ENCODE assay signal across 8 cellular contexts in the genomic region with DNA sequence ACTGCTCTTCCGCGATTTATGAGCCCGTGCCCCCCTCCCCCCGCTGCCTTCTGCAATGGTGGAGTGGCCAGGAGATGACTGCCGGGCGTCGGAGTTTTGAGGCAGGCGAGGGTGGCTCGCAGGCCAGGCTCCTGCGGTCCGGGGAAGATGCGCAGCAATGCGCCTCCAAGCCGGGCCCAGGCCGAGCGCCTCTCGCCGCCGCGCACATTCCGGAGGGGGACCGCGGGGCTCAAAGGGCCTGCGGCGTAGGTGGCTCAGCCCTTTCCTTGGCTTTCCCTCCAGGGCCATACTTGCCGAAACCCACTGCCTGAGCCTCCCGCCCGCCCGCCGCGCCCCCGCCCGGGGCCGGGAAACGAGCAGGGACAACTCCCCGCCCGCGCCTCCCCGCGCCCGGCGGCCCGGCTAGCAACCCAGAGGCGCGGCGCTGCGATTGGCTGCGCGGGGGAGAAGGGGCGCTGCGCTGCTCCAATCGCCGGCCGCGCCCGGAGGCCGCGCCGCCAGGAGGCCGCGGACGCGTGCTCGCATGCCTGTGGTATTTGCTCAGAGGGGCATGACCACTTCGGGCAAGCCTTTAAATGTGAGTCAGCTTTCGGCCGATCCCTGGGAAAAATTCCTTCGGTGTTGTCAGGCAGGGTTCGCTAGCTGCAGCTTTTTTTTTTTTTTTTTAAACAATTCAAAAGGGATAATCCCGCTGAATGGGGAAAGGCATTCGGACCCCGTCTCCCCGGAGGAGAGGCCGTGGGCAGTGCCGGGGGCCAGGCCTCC.
A peak's percentile ranks its signal among the peaks of the same experiment; 100 is the strongest.
DNase-seq lines count a peak whose midpoint lies in the region; ATAC-seq and TF ChIP-seq lines count a peak whose summit lies in the region.

No MANE protein-coding gene starts in this region.

- intact Hi-C loops in activated CD8-positive, alpha-beta T cell treated with anti-CD3 and anti-CD28 coated beads for 36 hours (cut with micrococcal nuclease), result loop anchor here (10.0 kb wide), 1 partner anchor 146 kb away; no protein-coding TSS in a partner anchor
- intact Hi-C loops in lower leg skin (cut with DNase I; ENCODE audit: low total_unique reads), result no loop called here

- no peaks in the 10 kb centered on the region for H3K36me3 Mint-ChIP-seq in activated CD8-positive, alpha-beta T cell treated with anti-CD3 and anti-CD28 coated beads for 36 hours (ENCODE audit: low read depth)

- H3K4me1 Mint-ChIP-seq in activated CD8-positive, alpha-beta T cell treated with anti-CD3 and anti-CD28 coated beads for 36 hours (ENCODE audit: low read depth), result peaks cover 37% of the 10 kb centered on the region

- H3K27me3 ChIP-seq in BLaER1 treated with 17β-estradiol and CSF1 and Interleukin-3, amounts not matched to agents 10 nM and 100 nM, result peaks cover 8 to 23% (median 17%) of the 10 kb centered on the region in 11 experiments
- H3K27me3 ChIP-seq in duodenal mucosa (ENCODE audit: control insufficient read depth in 1 of 2, insufficient read depth in 2 of 2, low read length in 2 of 2), result no peaks in the 10 kb centered on the region

- no peaks in the 10 kb centered on the region for H3K9me3 ChIP-seq in BLaER1 treated with 17β-estradiol and CSF1 and Interleukin-3, amounts not matched to agents 10 nM and 100 nM (replicated peaks in 1 of 11)
- H3K9me3 ChIP-seq in duodenal mucosa (ENCODE audit: control insufficient read depth in 1 of 2, low read length in 2 of 2), result no peaks in the 10 kb centered on the region

- no peaks in the 10 kb centered on the region; a peak in 1 of 22 replicates for H4K20me1 ChIP-seq in BLaER1 treated with 17β-estradiol and CSF1 and Interleukin-3, amounts not matched to agents 10 nM and 100 nM

- no peaks in the 10 kb centered on the region for H3K36me3 ChIP-seq in BLaER1 treated with 17β-estradiol and CSF1 and Interleukin-3, amounts not matched to agents 10 nM and 100 nM
- no peaks in the 10 kb centered on the region for H3K36me3 ChIP-seq in duodenal mucosa (ENCODE audit: control insufficient read depth in 1 of 2, insufficient read depth in 2 of 2, low read length in 2 of 2)

- H3K4me3 ChIP-seq in BLaER1 treated with 17β-estradiol and CSF1 and Interleukin-3, amounts not matched to agents 10 nM and 100 nM, result peak overlapping the region in 8 of 10 experiments; percentile 24 to 55 (median 41); a peak in 12 of 20 replicates
- H3K4me3 ChIP-seq in duodenal mucosa (ENCODE audit: low read depth in 1 of 2, low read length in 2 of 2), result peak overlapping the region; percentile 32 to 66
- no peak overlapping the region for H3K4me3 ChIP-seq in lower leg skin (ENCODE audit: low read depth, poor library complexity, severe bottlenecking)

- no peak for TF ChIP-seq POLR2A in lower leg skin (IDR thresholded peaks at IDR 0.05)

- CTCF ChIA-PET in activated CD8-positive, alpha-beta T cell treated with anti-CD3 and anti-CD28 coated beads for 36 hours (lab: Charles Lee), result interaction anchor here (0.7 to 5.9 kb wide), 4 partner anchors 7 to 246 kb away, joined by 3 to 30 read pairs (median 4); no protein-coding TSS in a partner anchor

- H3K27me3 Mint-ChIP-seq in activated CD8-positive, alpha-beta T cell treated with anti-CD3 and anti-CD28 coated beads for 36 hours, result no peaks in the 10 kb centered on the region

- no peak overlapping the region for H3K9ac ChIP-seq in BLaER1 treated with 17β-estradiol and CSF1 and Interleukin-3, amounts not matched to agents 10 nM and 100 nM
- H3K9ac ChIP-seq in duodenal mucosa (ENCODE audit: low read depth in 1 of 2, low read length in 2 of 2), result peak overlapping the region; percentile 42 to 55

- H3K27ac ChIP-seq in BLaER1 treated with 17β-estradiol and CSF1 and Interleukin-3, amounts not matched to agents 10 nM and 100 nM, result no peak overlapping the region
- peak overlapping the region; percentile 62 for H3K27ac ChIP-seq in duodenal mucosa (ENCODE audit: low read depth, low read length)

- H3K4me3 Mint-ChIP-seq in activated CD8-positive, alpha-beta T cell treated with anti-CD3 and anti-CD28 coated beads for 36 hours, result peak overlapping the region; percentile 59

- no peaks in the 10 kb centered on the region for H3K9me3 Mint-ChIP-seq in activated CD8-positive, alpha-beta T cell treated with anti-CD3 and anti-CD28 coated beads for 36 hours

- ATAC-seq in GM21423 (IDR thresholded peaks at IDR 0.05; ENCODE audit: unreplicated experiment), result peak; percentile 89
- peak; percentile 91 for ATAC-seq in activated CD8-positive, alpha-beta T cell treated with anti-CD3 and anti-CD28 coated beads for 36 hours

- peak overlapping the region; percentile 46 to 80 (median 59) for H3K4me2 ChIP-seq in BLaER1 treated with 17β-estradiol and CSF1 and Interleukin-3, amounts not matched to agents 10 nM and 100 nM

- WGBS in lower leg skin, 2 donors, result 2 to 3% methylated on average over 29 to 36 of the region's 75 CpGs

- peaks cover 0 to 12% (median 8%) of the 10 kb centered on the region in 10 experiments; a peak in 10 of 20 replicates for H3K4me1 ChIP-seq in BLaER1 treated with 17β-estradiol and CSF1 and Interleukin-3, amounts not matched to agents 10 nM and 100 nM
- peaks cover 41 to 45% of the 10 kb centered on the region in 2 donors for H3K4me1 ChIP-seq in duodenal mucosa (ENCODE audit: control insufficient read depth in 1 of 2, insufficient read depth in 2 of 2, low read length in 2 of 2)

- DNase-seq in M059J (ENCODE audit: low read depth) (peak; percentile 95), lower leg skin (ENCODE audit: low spot score in 2 of 2) (peak; percentile 84 to 97), GF-D8 (lab: John Stamatoyannopoulos, UW) (no peak)
- DNase-seq in activated CD8-positive, alpha-beta T cell treated with anti-CD3 and anti-CD28 coated beads for 36 hours, result peak; percentile 77
- peak; percentile 62 for DNase-seq in stimulated activated CD4-positive, alpha-beta T cell treated with anti-CD3 and anti-CD28 coated beads, Interleukin-2, amount 100 ng/mL, for 4 hours (ENCODE audit: low read depth)

- POLR2A ChIA-PET in activated CD8-positive, alpha-beta T cell treated with anti-CD3 and anti-CD28 coated beads for 36 hours (lab: Charles Lee), result interaction anchor here (1.0 to 1.5 kb wide), 3 partner anchors 30 to 267 kb away, joined by 3 to 4 read pairs (median 3); no protein-coding TSS in a partner anchor

- TF ChIP-seq CTCF in activated CD8-positive, alpha-beta T cell treated with anti-CD3 and anti-CD28 coated beads for 36 hours (IDR thresholded peaks at IDR 0.05), result no peak
- TF ChIP-seq CTCF in lower leg skin (IDR thresholded peaks at IDR 0.05), result no peak

- H3K27ac Mint-ChIP-seq in activated CD8-positive, alpha-beta T cell treated with anti-CD3 and anti-CD28 coated beads for 36 hours, result peak overlapping the region; percentile 22

Comparison
In these comparisons a context has a peak if more than half of its experiments do, and no peak if none do; other contexts are left out.
1. H3K9ac ChIP-seq: peak in duodenal mucosa (2 of 2); none in BLaER1 treated with 17β-estradiol and CSF1 and Interleukin-3, amounts not matched to agents 10 nM and 100 nM (0 of 11).